Comparison of ENCODE assay signal across 1 cellular context in genomic region chr6:30670760-30671527, GRCh38.
TF ChIP-seq lines count a peak whose summit lies in the region.

No MANE protein-coding gene starts in this region.

TF ChIP-seq in HCT116, 20 proteins besides CTCF, POLR2A, EP300 and RAD21:
- TF ChIP-seq ELF1 (IDR thresholded peaks at IDR 0.05; ENCODE audit: borderline replicate concordance, low read depth) (no peak), ZNF274 (IDR thresholded peaks at IDR 0.05; ENCODE audit: low read depth, low read length) (no peak), YY1 (IDR thresholded peaks at IDR 0.05; ENCODE audit: extremely low read depth, insufficient replicate concordance, low read depth, low read length) (no peak), JUND (IDR thresholded peaks at IDR 0.05) (no peak), SRF (IDR thresholded peaks at IDR 0.05; ENCODE audit: low read depth) (no peak), EZH2 (IDR thresholded peaks at IDR 0.05) (no peak), REST (IDR thresholded peaks at IDR 0.05; ENCODE audit: low read depth) (no peak)
